Comparison of ENCODE assay signal across 8 cellular contexts in genomic region chr22:22235564-22235963, GRCh38. TPM values are rescaled to one million over a fixed set of nuclear protein-coding genes. Genes with fewer than 3 reads are reported as not detected.
A peak's percentile ranks its signal among the peaks of the same experiment; 100 is the strongest.
DNase-seq lines count a peak whose midpoint lies in the region; ATAC-seq and TF ChIP-seq lines count a peak whose summit lies in the region.

No MANE protein-coding gene starts in this region.

- intact Hi-C loops in CD14-positive monocyte (cut with micrococcal nuclease): no loop called here

- DNase-seq in CD14-positive monocyte (ENCODE audit: low spot score) (no peak), LHCN-M2 (ENCODE audit: low read depth) (peak; percentile 16), activated T-cell treated with anti-CD3 and anti-CD28 coated beads for 1 hour (ENCODE audit: low read depth) (peak; percentile 51), glutamatergic neuron (peak; percentile 39), glomerular visceral epithelial cell (ENCODE audit: extremely low spot score) (no peak)
- peak in 2 of 3 donors; percentile 11 to 33 for DNase-seq in stimulated activated CD4-positive, alpha-beta T cell treated with anti-CD3 and anti-CD28 coated beads, TNF-alpha, amount 100 ng/mL, for 1 hour (ENCODE audit: low read depth in 3 of 3, low spot score in 1 of 3)

- H3K36me3 Mint-ChIP-seq in CD14-positive monocyte (no peaks in the 10 kb centered on the region), glutamatergic neuron (ENCODE audit: unreplicated experiment) (no peaks in the 10 kb centered on the region)

- H3K27ac Mint-ChIP-seq in CD14-positive monocyte: no peak overlapping the region
- no peak overlapping the region for H3K27ac Mint-ChIP-seq in glutamatergic neuron (ENCODE audit: unreplicated experiment)

- ATAC-seq in GM21825 (IDR thresholded peaks at IDR 0.05; ENCODE audit: unreplicated experiment) (no peak), GM21576 (IDR thresholded peaks at IDR 0.05; ENCODE audit: unreplicated experiment) (no peak)

- TF ChIP-seq CTCF in CD14-positive monocyte (IDR thresholded peaks at IDR 0.05) (peak; percentile 71), glutamatergic neuron (IDR thresholded peaks at IDR 0.05; ENCODE audit: partially characterized antibody, unreplicated experiment) (peak; percentile 40)

- no peak overlapping the region for H3K4me3 Mint-ChIP-seq in CD14-positive monocyte
- no peak overlapping the region for H3K4me3 Mint-ChIP-seq in glutamatergic neuron (ENCODE audit: unreplicated experiment)

- H3K9me3 Mint-ChIP-seq in CD14-positive monocyte (no peaks in the 10 kb centered on the region), glutamatergic neuron (ENCODE audit: unreplicated experiment) (no peaks in the 10 kb centered on the region)

- H3K4me1 Mint-ChIP-seq in CD14-positive monocyte (peaks cover 4% of the 10 kb centered on the region), glutamatergic neuron (ENCODE audit: low read depth, unreplicated experiment) (no peaks in the 10 kb centered on the region)

- H3K27me3 Mint-ChIP-seq in CD14-positive monocyte (ENCODE audit: low read depth in 3 of 3) (peaks cover 0 to 2% (median 0%) of the 10 kb centered on the region in 3 donors), glutamatergic neuron (ENCODE audit: unreplicated experiment) (peaks cover 22% of the 10 kb centered on the region)

RNA-seq across cellular contexts. Expression of gene VPREB1, which starts 9.0 kb away (rescaled TPM):
- not detected for polyA plus RNA-seq in CD14-positive monocyte
- not detected in 2 replicates for total RNA-seq in LHCN-M2 (2014; rRNA removed)
- not detected for polyA plus RNA-seq in LHCN-M2 (2012)
- not detected for total RNA-seq in glutamatergic neuron (ENCODE audit: unreplicated experiment)

Comparison
In these comparisons a context has a peak if more than half of its experiments do, and no peak if none do; other contexts are left out.
1. DNase-seq: peak in LHCN-M2 (single experiment), activated T-cell treated with anti-CD3 and anti-CD28 coated beads for 1 hour (single experiment), glutamatergic neuron (single experiment) and stimulated activated CD4-positive, alpha-beta T cell treated with anti-CD3 and anti-CD28 coated beads, TNF-alpha, amount 100 ng/mL, for 1 hour (2 of 3); none in CD14-positive monocyte (single experiment) and glomerular visceral epithelial cell (single experiment).